In genomic region chr3:124730920-124731297, GRCh38 we compare ENCODE assay signal across 1 cellular context.
TF ChIP-seq lines count a peak whose summit lies in the region.

No MANE protein-coding gene starts in this region.

TF ChIP-seq in HepG2, 621 proteins besides CTCF, POLR2A, EP300 and RAD21 (continued from another document):
- TF ChIP-seq NCOA1 (CRISPR knock-in tag; IDR thresholded peaks at IDR 0.05) (no peak), ZNF687 (CRISPR knock-in tag; IDR thresholded peaks at IDR 0.05) (no peak), ZNF589 (CRISPR knock-in tag; conservative IDR thresholded peaks at IDR 0.05) (peak; percentile 14; the same call in 1 of the 2 replicates), ZNF670 (CRISPR knock-in tag; IDR thresholded peaks at IDR 0.05; ENCODE audit: borderline replicate concordance) (no peak; the same call in 1 of the 2 replicates), XBP1 (CRISPR knock-in tag; IDR thresholded peaks at IDR 0.05) (peak; percentile 47; the same call in 1 of the 2 replicates), SNAPC4 (CRISPR knock-in tag; IDR thresholded peaks at IDR 0.05) (no peak), ATF1 (CRISPR knock-in tag; IDR thresholded peaks at IDR 0.05) (no peak), CREB1 (IDR thresholded peaks at IDR 0.05) (peak; percentile 15; the same call in 1 of the 2 replicates), CREB1 (CRISPR knock-in tag; IDR thresholded peaks at IDR 0.05) (no peak), NR2F6 (IDR thresholded peaks at IDR 0.05) (peak; percentile 91), NR2F6 (CRISPR knock-in tag; IDR thresholded peaks at IDR 0.05) (peak; percentile 96), KLF11 (CRISPR knock-in tag; IDR thresholded peaks at IDR 0.05) (no peak), ZBTB20 (CRISPR knock-in tag; IDR thresholded peaks at IDR 0.05; ENCODE audit: borderline replicate concordance, low read depth) (no peak), ZNF780A (CRISPR knock-in tag; IDR thresholded peaks at IDR 0.05) (no peak), MAFF (IDR thresholded peaks at IDR 0.05; ENCODE audit: low read depth, low read length) (no peak), CSRNP1 (CRISPR knock-in tag; IDR thresholded peaks at IDR 0.05) (no peak), TBX3 (IDR thresholded peaks at IDR 0.05; ENCODE audit: borderline replicate concordance) (peak; percentile 55; the same call in 1 of the 2 replicates), ZFP36L2 (CRISPR knock-in tag; IDR thresholded peaks at IDR 0.05) (no peak), ZNF430 (CRISPR knock-in tag; IDR thresholded peaks at IDR 0.05) (peak; percentile 59; the same call in 1 of the 2 replicates), IKZF4 (CRISPR knock-in tag; IDR thresholded peaks at IDR 0.05; ENCODE audit: borderline replicate concordance, low read depth, not compliant biosample characterization) (no peak), FOXA1 (IDR thresholded peaks at IDR 0.05) (no peak), FOXA1 (CRISPR knock-in tag; IDR thresholded peaks at IDR 0.05) (0 out of 2 replicates have a peak, but pooled peaks have one; percentile 26), NFYB (CRISPR knock-in tag; IDR thresholded peaks at IDR 0.05) (no peak), KDM3A (CRISPR knock-in tag; IDR thresholded peaks at IDR 0.05; ENCODE audit: low read depth) (0 out of 2 replicates have a peak, but pooled peaks have one; percentile 54), ZNF260 (CRISPR knock-in tag; IDR thresholded peaks at IDR 0.05; ENCODE audit: borderline replicate concordance, low read depth) (no peak), RARA (CRISPR knock-in tag; IDR thresholded peaks at IDR 0.05) (peak; percentile 89), THYN1 (CRISPR knock-in tag; IDR thresholded peaks at IDR 0.05; ENCODE audit: borderline replicate concordance, low read depth) (no peak), TFE3 (CRISPR knock-in tag; IDR thresholded peaks at IDR 0.05) (0 out of 2 replicates have a peak, but pooled peaks have one; percentile 26), THAP11 (CRISPR knock-in tag; IDR thresholded peaks at IDR 0.05) (no peak), ZNF562 (CRISPR knock-in tag; IDR thresholded peaks at IDR 0.05; ENCODE audit: borderline replicate concordance) (no peak), PTBP1 (IDR thresholded peaks at IDR 0.05; ENCODE audit: low read depth, low read length, poor library complexity, severe bottlenecking) (no peak), ZNF766 (CRISPR knock-in tag; IDR thresholded peaks at IDR 0.05; ENCODE audit: borderline replicate concordance) (no peak), KDM1A (CRISPR knock-in tag; IDR thresholded peaks at IDR 0.05) (peak; percentile 82; the same call in 1 of the 2 replicates), IRF1 (CRISPR knock-in tag; IDR thresholded peaks at IDR 0.05; ENCODE audit: low read depth) (no peak), BRCA1 (CRISPR knock-in tag; IDR thresholded peaks at IDR 0.05) (no peak), ZNF703 (CRISPR knock-in tag; IDR thresholded peaks at IDR 0.05; ENCODE audit: borderline replicate concordance) (no peak; the same call in 1 of the 2 replicates), MBNL3 (CRISPR knock-in tag; conservative IDR thresholded peaks at IDR 0.05) (no peak), RBM39 (IDR thresholded peaks at IDR 0.05; ENCODE audit: low read depth, low read length, poor library complexity, severe bottlenecking) (no peak), LCORL (IDR thresholded peaks at IDR 0.05) (no peak), LCORL (CRISPR knock-in tag; IDR thresholded peaks at IDR 0.05) (peak; percentile 61; the same call in 1 of the 2 replicates), CEBPG (CRISPR knock-in tag; IDR thresholded peaks at IDR 0.05) (peak; percentile 87), ZNF138 (CRISPR knock-in tag; IDR thresholded peaks at IDR 0.05; ENCODE audit: low read depth) (no peak)
